9 cellular contexts compared by ENCODE assay signal in genomic region chr21:15293251-15293650, GRCh38.
DNase-seq lines count a peak whose midpoint lies in the region; ATAC-seq and TF ChIP-seq lines count a peak whose summit lies in the region.
"Had no signal": no experiment of that assay in that cellular context is flagged by ENCODE, and none has a peak within 500 bp of the region (broad histone marks: within the 10 kb centered on the region; RNA-seq: fewer than 3 reads in every experiment).

No MANE protein-coding gene starts in this region.

- TF ChIP-seq CTCF in Panc1 (IDR thresholded peaks at IDR 0.05) (no peak), fibroblast of mammary gland (conservative IDR thresholded peaks at IDR 0.05; ENCODE audit: control insufficient read depth, insufficient read depth, low read depth, low read length) (no peak), omental fat pad (IDR thresholded peaks at IDR 0.05) (no peak), upper lobe of right lung (IDR thresholded peaks at IDR 0.05) (no peak)

- H3K27ac ChIP-seq in Panc1 (ENCODE audit: low read length) (no peak overlapping the region), upper lobe of right lung (no peak overlapping the region)

- POLR2A ChIA-PET in Panc1 (lab: Charles Lee): interaction anchor here (0.6 kb wide), 1 partner anchor 20 kb away, joined by 3 read pairs; no protein-coding TSS in a partner anchor

- no peaks in the 10 kb centered on the region for H3K27me3 ChIP-seq in Panc1 (ENCODE audit: control insufficient read depth, insufficient read depth, low read length)
- H3K27me3 ChIP-seq in upper lobe of right lung: no peaks in the 10 kb centered on the region

- in situ Hi-C loops in Panc1 (cut with HindIII; ENCODE audit: low pct_unique_long_range_greater_than_20kb, low sequenced_read_pairs): no loop called here

- no TSS peak for BruUV-seq in Panc1 (replicated peaks; lab: Mats Ljungman, UMichigan)

- H3K4me1 ChIP-seq in Panc1 (ENCODE audit: control insufficient read depth, insufficient read depth, low read length): no peaks in the 10 kb centered on the region
- no peaks in the 10 kb centered on the region for H3K4me1 ChIP-seq in upper lobe of right lung

- H3K4me3 ChIP-seq in Panc1 (ENCODE audit: low read depth in 2 of 2, low read length in 2 of 2) (no peak overlapping the region), fibroblast of mammary gland (ENCODE audit: control insufficient read depth, low read depth, low read length) (no peak overlapping the region), upper lobe of right lung (no peak overlapping the region)

- ATAC-seq in Panc1 (peak; percentile 60; the same call in 1 of the 2 replicates), omental fat pad (ENCODE audit: low FRiP score) (peak; percentile 78), upper lobe of right lung (no peak), HG03439 (IDR thresholded peaks at IDR 0.05; ENCODE audit: unreplicated experiment) (no peak), GM18858 (IDR thresholded peaks at IDR 0.05; ENCODE audit: unreplicated experiment) (no peak)
- ATAC-seq: naive thymus-derived CD8-positive, alpha-beta T cell had no signal

- CTCF ChIA-PET in Panc1 (lab: Charles Lee): no interaction called here

- intact Hi-C loops in Panc1 (cut with micrococcal nuclease; ENCODE audit: unreplicated experiment) (no loop called here), upper lobe of right lung (cut with DNase I) (no loop called here)

- H3K9me3 ChIP-seq in Panc1 (ENCODE audit: control insufficient read depth, insufficient read depth, low read depth, low read length) (no peaks in the 10 kb centered on the region), upper lobe of right lung (no peaks in the 10 kb centered on the region)

- peak; percentile 73 for DNase-seq in GM03348 (ENCODE audit: low spot score)
- peak; percentile 17 for DNase-seq in Panc1 (ENCODE audit: low read depth, low spot score)
- DNase-seq in fibroblast of mammary gland (ENCODE audit: low read depth): peak; percentile 87
- DNase-seq in omental fat pad (ENCODE audit: low spot score): no peak
- DNase-seq in upper lobe of right lung: no peak
- DNase-seq in stimulated activated CD4-positive, alpha-beta T cell treated with anti-CD3 and anti-CD28 coated beads, Interleukin-2, amount 100 ng/mL, for 24 hours: no peak
- DNase-seq: naive thymus-derived CD8-positive, alpha-beta T cell had no signal

- H3K36me3 ChIP-seq in Panc1 (ENCODE audit: control insufficient read depth, insufficient read depth, low read length): no peaks in the 10 kb centered on the region
- H3K36me3 ChIP-seq in upper lobe of right lung: no peaks in the 10 kb centered on the region

Comparison
In these comparisons a context has a peak if more than half of its experiments do, and no peak if none do; other contexts are left out.
1. DNase-seq: peak in GM03348 (single experiment), Panc1 (single experiment) and fibroblast of mammary gland (single experiment); none in omental fat pad (single experiment), upper lobe of right lung (single experiment) and stimulated activated CD4-positive, alpha-beta T cell treated with anti-CD3 and anti-CD28 coated beads, Interleukin-2, amount 100 ng/mL, for 24 hours (0 of 2).
2. ATAC-seq: peak in Panc1 (single experiment) and omental fat pad (single experiment); none in upper lobe of right lung (single experiment), HG03439 (single experiment) and GM18858 (single experiment).